In the genomic region with DNA sequence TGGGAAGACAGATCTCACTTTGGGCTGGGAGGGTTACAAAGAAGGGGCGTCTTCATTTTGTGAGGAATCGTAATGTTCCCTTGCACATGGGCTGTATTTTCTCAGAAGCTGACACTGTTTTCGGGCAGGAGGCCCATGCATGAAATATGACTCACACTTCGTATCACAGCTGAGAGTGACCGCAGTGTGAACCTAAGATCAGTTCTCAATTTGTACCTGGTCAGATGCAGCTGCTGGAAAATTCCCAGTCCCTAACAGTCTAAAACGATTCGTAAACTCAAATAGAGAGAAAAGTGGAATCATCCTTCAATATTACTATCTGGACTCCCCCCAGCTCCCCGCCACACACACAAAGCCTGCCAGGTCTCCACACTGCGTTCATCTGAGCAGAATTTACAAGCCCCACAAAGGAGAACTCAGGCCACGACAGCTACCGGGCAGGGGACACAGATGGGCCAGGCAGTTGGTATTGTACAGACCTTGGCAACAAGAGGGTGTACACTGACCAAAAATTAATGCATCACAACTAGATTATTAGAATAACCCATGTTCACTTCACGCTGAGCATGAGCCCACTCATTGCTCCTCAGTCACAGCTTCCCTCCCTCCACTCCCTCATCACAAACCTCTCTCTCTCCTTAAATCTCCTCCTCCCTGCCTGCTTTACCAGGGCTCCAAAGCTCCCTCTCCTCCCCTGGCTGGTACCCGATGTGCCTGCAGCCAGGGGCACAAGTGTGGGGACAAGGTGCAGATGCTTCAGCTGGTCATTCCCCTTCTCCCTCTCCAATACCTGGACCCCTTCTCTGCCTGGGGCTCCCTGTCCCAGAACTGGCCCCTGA, we compare ENCODE assay signal across 13 cellular contexts.
DNase-seq lines count a peak whose midpoint lies in the region; ATAC-seq and TF ChIP-seq lines count a peak whose summit lies in the region.
"Had no signal": no experiment of that assay in that cellular context is flagged by ENCODE, and none has a peak within 500 bp of the region (broad histone marks: within the 10 kb centered on the region; RNA-seq: fewer than 3 reads in every experiment).

No MANE protein-coding gene starts in this region.

- no peaks in the 10 kb centered on the region for H3K79me2 ChIP-seq in OCI-LY3 (ENCODE audit: low read length)

- peak overlapping the region; percentile 22; the same call in 1 of the 2 replicates for H2AFZ ChIP-seq in OCI-LY3 (ENCODE audit: low read depth, low read length)

- peak overlapping the region; percentile 59 for H3K4me3 ChIP-seq in OCI-LY3 (ENCODE audit: low read length)
- no peak overlapping the region for H3K4me3 ChIP-seq in fibroblast of pulmonary artery (replicated peaks; ENCODE audit: low read depth, low read length)
- H3K4me3 ChIP-seq: HAP-1 had no signal

- no peaks in the 10 kb centered on the region for H4K20me1 ChIP-seq in OCI-LY3 (ENCODE audit: insufficient read depth, low read length)

- peaks cover 0 to 4% of the 10 kb centered on the region in 2 donors for H3K9me3 Mint-ChIP-seq in stimulated activated naive B cell treated with anti-CD40 and anti-IgM and Interleukin-4, amounts not matched to agents 10 μg/mL and 1 μg/mL and 100 μg/mL, for 72 hours

- H3K4me2 ChIP-seq in OCI-LY3 (ENCODE audit: low read length), result peak overlapping the region; percentile 84

- peaks cover 48 to 60% of the 10 kb centered on the region in 2 donors for H3K27me3 Mint-ChIP-seq in stimulated activated naive B cell treated with anti-CD40 and anti-IgM and Interleukin-4, amounts not matched to agents 10 μg/mL and 1 μg/mL and 100 μg/mL, for 72 hours

- ATAC-seq in GM18511 (IDR thresholded peaks at IDR 0.05; ENCODE audit: unreplicated experiment) (peak; percentile 54), GM19467 (IDR thresholded peaks at IDR 0.05; ENCODE audit: unreplicated experiment) (no peak)
- peak; percentile 29 to 44 for ATAC-seq in stimulated activated naive B cell treated with anti-CD40 and anti-IgM and Interleukin-4, amounts not matched to agents 10 μg/mL and 1 μg/mL and 100 μg/mL, for 72 hours (replicated peaks)
- ATAC-seq: foreskin keratinocyte; naive thymus-derived CD8-positive, alpha-beta T cell had no signal

- peaks cover 55% of the 10 kb centered on the region for H3K4me1 ChIP-seq in OCI-LY3 (ENCODE audit: low read length)
- H3K4me1 ChIP-seq: foreskin keratinocyte had no signal

- in situ Hi-C loops in GM13976 (cut with MboI; ENCODE audit: low sequenced_read_pairs, unreplicated experiment), result no loop called here

- peak overlapping the region; percentile 33 for H3K27ac Mint-ChIP-seq in stimulated activated naive B cell treated with anti-CD40 and anti-IgM and Interleukin-4, amounts not matched to agents 10 μg/mL and 1 μg/mL and 100 μg/mL, for 72 hours
- H3K27ac Mint-ChIP-seq: activated naive CD8-positive, alpha-beta T cell had no signal

- H3K4me1 Mint-ChIP-seq in stimulated activated naive B cell treated with anti-CD40 and anti-IgM and Interleukin-4, amounts not matched to agents 10 μg/mL and 1 μg/mL and 100 μg/mL, for 72 hours, result peaks cover 19 to 21% of the 10 kb centered on the region in 2 donors

- TF ChIP-seq CTCF in OCI-LY3 (IDR thresholded peaks at IDR 0.05; ENCODE audit: low read depth, low read length), result no peak
- TF ChIP-seq CTCF in fibroblast of pulmonary artery (IDR thresholded peaks at IDR 0.05; ENCODE audit: low read length, missing control alignments), result no peak
- no peak for TF ChIP-seq CTCF in GM13976 (IDR thresholded peaks at IDR 0.05; ENCODE audit: borderline replicate concordance, control extremely low read depth, extremely low read depth, insufficient read depth, missing control alignments)

- H3K36me3 ChIP-seq in OCI-LY3 (replicated peaks; ENCODE audit: low read depth, low read length), result no peaks in the 10 kb centered on the region
- H3K36me3 ChIP-seq: HAP-1 had no signal

- peak overlapping the region; percentile 90 for H3K27ac ChIP-seq in OCI-LY3 (ENCODE audit: low read length)
- H3K27ac ChIP-seq: foreskin keratinocyte had no signal

- no peaks in the 10 kb centered on the region for H3K9me3 ChIP-seq in OCI-LY3 (ENCODE audit: insufficient read depth, low read length)
- H3K9me3 ChIP-seq: HAP-1 had no signal

- DNase-seq in fibroblast of pulmonary artery (ENCODE audit: low read depth), result peak; percentile 77
- DNase-seq in stimulated activated naive B cell treated with anti-CD40 and anti-IgM and Interleukin-4, amounts not matched to agents 10 μg/mL and 1 μg/mL and 100 μg/mL, for 72 hours, result no peak
- DNase-seq in GM13976 (ENCODE audit: low spot score), result no peak
- no peak for DNase-seq in NCI-H2107 (lab: John Stamatoyannopoulos, UW)
- no peak for DNase-seq in GM19240 (ENCODE audit: insufficient read length, low spot score)
- DNase-seq: naive thymus-derived CD8-positive, alpha-beta T cell; NCI-H524 treated with DMSO at 0.1 percent for 48 hours had no signal

- peaks cover 0 to 3% of the 10 kb centered on the region in 2 donors for H3K36me3 Mint-ChIP-seq in stimulated activated naive B cell treated with anti-CD40 and anti-IgM and Interleukin-4, amounts not matched to agents 10 μg/mL and 1 μg/mL and 100 μg/mL, for 72 hours
- H3K36me3 Mint-ChIP-seq: activated naive CD8-positive, alpha-beta T cell; naive thymus-derived CD8-positive, alpha-beta T cell had no signal

- H3K27me3 ChIP-seq in OCI-LY3 (ENCODE audit: low read depth, low read length), result no peaks in the 10 kb centered on the region

- H3K4me3 Mint-ChIP-seq in stimulated activated naive B cell treated with anti-CD40 and anti-IgM and Interleukin-4, amounts not matched to agents 10 μg/mL and 1 μg/mL and 100 μg/mL, for 72 hours, result no peak overlapping the region
- H3K4me3 Mint-ChIP-seq: activated naive CD8-positive, alpha-beta T cell; naive thymus-derived CD8-positive, alpha-beta T cell had no signal

- peak overlapping the region; percentile 76 for H3K9ac ChIP-seq in OCI-LY3 (ENCODE audit: low read length)
